2 cellular contexts compared by ENCODE assay signal in the genomic region with DNA sequence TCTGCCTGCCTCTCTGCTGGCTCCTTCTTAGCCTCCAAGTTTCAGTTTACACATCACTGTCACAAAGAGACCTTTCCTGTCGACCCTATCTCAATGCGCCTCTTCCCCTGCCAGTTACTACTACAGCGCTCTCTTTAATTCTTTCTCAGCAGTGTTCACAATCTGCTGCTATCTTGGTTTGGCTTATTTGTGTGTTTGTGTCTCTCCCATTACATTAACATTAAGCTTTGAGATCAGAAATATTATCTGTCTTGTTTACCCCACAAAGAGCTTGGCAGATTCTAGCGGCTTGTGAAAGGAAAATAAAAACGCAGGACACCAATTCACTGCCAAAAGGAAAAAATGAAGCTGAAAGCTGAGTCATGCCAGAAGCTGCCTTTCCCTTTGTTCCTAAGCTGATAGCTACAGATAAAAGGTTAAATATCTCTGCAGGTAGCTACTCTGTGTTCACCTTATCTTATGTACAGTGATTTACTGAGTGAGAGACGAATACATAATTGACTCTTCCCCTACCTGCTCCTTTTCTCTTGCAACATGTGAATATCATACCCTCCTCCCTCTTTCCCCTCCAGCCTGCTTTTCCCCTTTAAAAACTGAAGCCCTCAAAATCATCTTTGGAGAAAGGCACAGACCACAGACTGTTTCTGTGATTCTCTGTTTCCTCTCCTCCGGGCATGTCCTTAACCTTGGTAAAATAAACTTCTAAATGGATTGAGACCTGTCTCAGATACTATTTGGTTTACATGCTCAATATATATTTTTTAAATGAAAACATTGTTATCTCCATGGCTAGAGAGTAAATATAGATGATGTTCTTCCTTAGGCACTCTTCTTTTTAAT.
TF ChIP-seq lines count a peak whose summit lies in the region.

No MANE protein-coding gene starts in this region.

TF ChIP-seq in A549, 52 proteins besides CTCF, POLR2A, EP300 and RAD21:
- TF ChIP-seq PHF8 (IDR thresholded peaks at IDR 0.05; ENCODE audit: borderline replicate concordance, low read depth) (no peak), MAFK (IDR thresholded peaks at IDR 0.05; ENCODE audit: partially characterized antibody) (peak; percentile 35)
TF ChIP-seq in A549: peak in this region for 1.

TF ChIP-seq in WTC11, 78 proteins besides CTCF, POLR2A, EP300 and RAD21:
- TF ChIP-seq OVOL2 (CRISPR knock-in tag; IDR thresholded peaks at IDR 0.05; ENCODE audit: borderline replicate concordance) (no peak), FOXK1 (CRISPR knock-in tag; IDR thresholded peaks at IDR 0.05) (no peak), PRRX2 (CRISPR knock-in tag; IDR thresholded peaks at IDR 0.05) (no peak), SOX15 (CRISPR knock-in tag; IDR thresholded peaks at IDR 0.05) (no peak), JUN (CRISPR knock-in tag; IDR thresholded peaks at IDR 0.05) (no peak)
- TF ChIP-seq, protein P1, sequence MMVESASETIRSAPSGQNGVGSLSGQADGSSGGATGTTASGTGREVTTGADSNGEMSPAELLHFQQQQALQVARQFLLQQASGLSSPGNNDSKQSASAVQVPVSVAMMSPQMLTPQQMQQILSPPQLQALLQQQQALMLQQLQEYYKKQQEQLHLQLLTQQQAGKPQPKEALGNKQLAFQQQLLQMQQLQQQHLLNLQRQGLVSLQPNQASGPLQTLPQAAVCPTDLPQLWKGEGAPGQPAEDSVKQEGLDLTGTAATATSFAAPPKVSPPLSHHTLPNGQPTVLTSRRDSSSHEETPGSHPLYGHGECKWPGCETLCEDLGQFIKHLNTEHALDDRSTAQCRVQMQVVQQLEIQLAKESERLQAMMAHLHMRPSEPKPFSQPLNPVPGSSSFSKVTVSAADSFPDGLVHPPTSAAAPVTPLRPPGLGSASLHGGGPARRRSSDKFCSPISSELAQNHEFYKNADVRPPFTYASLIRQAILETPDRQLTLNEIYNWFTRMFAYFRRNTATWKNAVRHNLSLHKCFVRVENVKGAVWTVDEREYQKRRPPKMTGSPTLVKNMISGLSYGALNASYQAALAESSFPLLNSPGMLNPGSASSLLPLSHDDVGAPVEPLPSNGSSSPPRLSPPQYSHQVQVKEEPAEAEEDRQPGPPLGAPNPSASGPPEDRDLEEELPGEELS (CRISPR knock-in tag; IDR thresholded peaks at IDR 0.05), result no peak
